Comparison of ENCODE assay signal across 1 cellular context in the genomic region with DNA sequence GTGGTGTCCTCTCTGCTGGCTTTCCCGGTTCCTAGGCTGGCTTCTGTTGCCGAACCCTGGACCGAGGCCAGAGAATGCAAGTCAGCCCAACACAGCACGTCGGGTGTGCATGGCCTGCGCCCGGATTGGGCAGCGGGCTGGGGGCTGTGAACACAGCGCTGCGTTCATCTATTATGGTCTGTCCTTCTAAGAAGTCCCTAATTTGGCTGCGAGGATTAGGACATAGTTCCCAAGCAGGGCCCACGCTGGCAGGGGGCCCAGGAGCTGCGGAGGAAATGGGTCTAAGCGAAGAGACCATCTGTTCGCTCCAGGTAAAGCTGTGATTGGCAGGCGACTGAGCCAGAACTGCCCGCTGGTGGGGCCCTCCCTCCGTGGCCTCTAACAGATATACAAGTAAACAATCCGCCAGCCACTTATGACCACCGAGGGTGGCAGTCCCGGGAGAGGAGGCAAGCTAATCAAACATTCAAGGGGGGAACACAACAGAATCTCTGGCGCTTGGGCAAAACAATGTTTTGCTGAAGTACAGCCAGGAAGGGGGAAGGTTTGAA.
TF ChIP-seq lines count a peak whose summit lies in the region.

No MANE protein-coding gene starts in this region.

TF ChIP-seq in HEK293, 187 proteins besides CTCF, POLR2A, EP300 and RAD21 (continued from another document and continues in another):
- TF ChIP-seq, protein P1, sequence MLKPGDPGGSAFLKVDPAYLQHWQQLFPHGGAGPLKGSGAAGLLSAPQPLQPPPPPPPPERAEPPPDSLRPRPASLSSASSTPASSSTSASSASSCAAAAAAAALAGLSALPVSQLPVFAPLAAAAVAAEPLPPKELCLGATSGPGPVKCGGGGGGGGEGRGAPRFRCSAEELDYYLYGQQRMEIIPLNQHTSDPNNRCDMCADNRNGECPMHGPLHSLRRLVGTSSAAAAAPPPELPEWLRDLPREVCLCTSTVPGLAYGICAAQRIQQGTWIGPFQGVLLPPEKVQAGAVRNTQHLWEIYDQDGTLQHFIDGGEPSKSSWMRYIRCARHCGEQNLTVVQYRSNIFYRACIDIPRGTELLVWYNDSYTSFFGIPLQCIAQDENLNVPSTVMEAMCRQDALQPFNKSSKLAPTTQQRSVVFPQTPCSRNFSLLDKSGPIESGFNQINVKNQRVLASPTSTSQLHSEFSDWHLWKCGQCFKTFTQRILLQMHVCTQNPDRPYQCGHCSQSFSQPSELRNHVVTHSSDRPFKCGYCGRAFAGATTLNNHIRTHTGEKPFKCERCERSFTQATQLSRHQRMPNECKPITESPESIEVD (tag by site-specific recombination; IDR thresholded peaks at IDR 0.05) = no peak; the same call in 1 of the 2 replicates
- TF ChIP-seq, protein P2, sequence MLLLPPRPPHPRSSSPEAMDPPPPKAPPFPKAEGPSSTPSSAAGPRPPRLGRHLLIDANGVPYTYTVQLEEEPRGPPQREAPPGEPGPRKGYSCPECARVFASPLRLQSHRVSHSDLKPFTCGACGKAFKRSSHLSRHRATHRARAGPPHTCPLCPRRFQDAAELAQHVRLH (tag by site-specific recombination; IDR thresholded peaks at IDR 0.05) = no peak
- TF ChIP-seq ZNF600 (tag by site-specific recombination; IDR thresholded peaks at IDR 0.05) (peak; percentile 95), ZNF792 (tag by site-specific recombination; IDR thresholded peaks at IDR 0.05) (no peak), ZNF768 (tag by site-specific recombination; IDR thresholded peaks at IDR 0.05) (no peak), ZNF341 (tag by site-specific recombination; IDR thresholded peaks at IDR 0.05; ENCODE audit: low read depth) (peak; percentile 96), ZNF23 (tag by site-specific recombination; IDR thresholded peaks at IDR 0.05; ENCODE audit: borderline replicate concordance) (no peak), ZNF654 (tag by site-specific recombination; IDR thresholded peaks at IDR 0.05; ENCODE audit: low read depth) (no peak), ZNF660 (tag by site-specific recombination; IDR thresholded peaks at IDR 0.05) (peak; percentile 29; the same call in 1 of the 2 replicates), ZEB2 (tag by site-specific recombination; IDR thresholded peaks at IDR 0.05) (peak; percentile 82), ZFP69B (tag by site-specific recombination; IDR thresholded peaks at IDR 0.05) (peak; percentile 98), ZNF501 (tag by site-specific recombination; IDR thresholded peaks at IDR 0.05) (no peak), HOXD13 (CRISPR knock-in tag; IDR thresholded peaks at IDR 0.05; ENCODE audit: borderline replicate concordance) (no peak), ZNF133 (tag by site-specific recombination; IDR thresholded peaks at IDR 0.05) (no peak), ZIC2 (tag by site-specific recombination; IDR thresholded peaks at IDR 0.05) (peak; percentile 98), ZNF837 (tag by site-specific recombination; IDR thresholded peaks at IDR 0.05) (no peak), ZNF2 (tag by site-specific recombination; IDR thresholded peaks at IDR 0.05) (no peak; the same call in 1 of the 2 replicates), ZNF16 (tag by site-specific recombination; IDR thresholded peaks at IDR 0.05; ENCODE audit: low read depth) (no peak), ZNF776 (tag by site-specific recombination; IDR thresholded peaks at IDR 0.05; ENCODE audit: borderline replicate concordance) (no peak), SP3 (tag by site-specific recombination; IDR thresholded peaks at IDR 0.05) (no peak), TRIM28 (IDR thresholded peaks at IDR 0.05; ENCODE audit: borderline replicate concordance, low read length) (no peak), IKZF3 (tag by site-specific recombination; IDR thresholded peaks at IDR 0.05) (peak; percentile 69; the same call in 1 of the 2 replicates), KLF7 (tag by site-specific recombination; IDR thresholded peaks at IDR 0.05; ENCODE audit: borderline replicate concordance) (no peak), ZNF394 (tag by site-specific recombination; IDR thresholded peaks at IDR 0.05; ENCODE audit: borderline replicate concordance) (no peak; the same call in 1 of the 2 replicates), ZNF433 (tag by site-specific recombination; IDR thresholded peaks at IDR 0.05; ENCODE audit: low read depth) (no peak), ZNF266 (tag by site-specific recombination; IDR thresholded peaks at IDR 0.05; ENCODE audit: low read depth) (no peak), ZNF214 (tag by site-specific recombination; IDR thresholded peaks at IDR 0.05; ENCODE audit: borderline replicate concordance) (no peak), MYNN (tag by site-specific recombination; IDR thresholded peaks at IDR 0.05; ENCODE audit: borderline replicate concordance) (no peak), ZNF610 (tag by site-specific recombination; IDR thresholded peaks at IDR 0.05; ENCODE audit: borderline replicate concordance) (no peak), ZNF114 (tag by site-specific recombination; IDR thresholded peaks at IDR 0.05) (no peak), ZNF76 (tag by site-specific recombination; IDR thresholded peaks at IDR 0.05; ENCODE audit: borderline replicate concordance, low read depth) (no peak), KLF10 (tag by site-specific recombination; IDR thresholded peaks at IDR 0.05) (0 out of 2 replicates have a peak, but pooled peaks have one; percentile 32), SCRT1 (tag by site-specific recombination; IDR thresholded peaks at IDR 0.05; ENCODE audit: borderline replicate concordance) (no peak), ZNF670 (tag by site-specific recombination; IDR thresholded peaks at IDR 0.05; ENCODE audit: low read depth) (no peak), ZBTB48 (tag by site-specific recombination; IDR thresholded peaks at IDR 0.05) (peak; percentile 89), ZNF19 (tag by site-specific recombination; IDR thresholded peaks at IDR 0.05; ENCODE audit: low read depth) (no peak), ZNF146 (tag by site-specific recombination; IDR thresholded peaks at IDR 0.05) (no peak), ZNF366 (tag by site-specific recombination; conservative IDR thresholded peaks at IDR 0.05) (peak; percentile 48; the same call in 1 of the 2 replicates), YY2 (tag by site-specific recombination; IDR thresholded peaks at IDR 0.05) (no peak)
- TF ChIP-seq, protein P3, sequence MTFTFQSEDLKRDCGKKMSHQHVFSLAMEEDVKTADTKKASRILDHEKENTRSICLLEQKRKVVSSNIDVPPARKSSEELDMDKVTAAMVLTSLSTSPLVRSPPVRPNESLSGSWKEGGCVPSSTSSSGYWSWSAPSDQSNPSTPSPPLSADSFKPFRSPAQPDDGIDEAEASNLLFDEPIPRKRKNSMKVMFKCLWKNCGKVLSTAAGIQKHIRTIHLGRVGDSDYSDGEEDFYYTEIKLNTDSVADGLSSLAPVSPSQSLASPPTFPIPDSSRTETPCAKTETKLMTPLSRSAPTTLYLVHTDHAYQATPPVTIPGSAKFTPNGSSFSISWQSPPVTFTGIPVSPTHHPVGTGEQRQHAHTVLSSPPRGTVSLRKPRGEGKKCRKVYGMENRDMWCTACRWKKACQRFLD (tag by site-specific recombination; IDR thresholded peaks at IDR 0.05) = no peak
- TF ChIP-seq, protein P4, sequence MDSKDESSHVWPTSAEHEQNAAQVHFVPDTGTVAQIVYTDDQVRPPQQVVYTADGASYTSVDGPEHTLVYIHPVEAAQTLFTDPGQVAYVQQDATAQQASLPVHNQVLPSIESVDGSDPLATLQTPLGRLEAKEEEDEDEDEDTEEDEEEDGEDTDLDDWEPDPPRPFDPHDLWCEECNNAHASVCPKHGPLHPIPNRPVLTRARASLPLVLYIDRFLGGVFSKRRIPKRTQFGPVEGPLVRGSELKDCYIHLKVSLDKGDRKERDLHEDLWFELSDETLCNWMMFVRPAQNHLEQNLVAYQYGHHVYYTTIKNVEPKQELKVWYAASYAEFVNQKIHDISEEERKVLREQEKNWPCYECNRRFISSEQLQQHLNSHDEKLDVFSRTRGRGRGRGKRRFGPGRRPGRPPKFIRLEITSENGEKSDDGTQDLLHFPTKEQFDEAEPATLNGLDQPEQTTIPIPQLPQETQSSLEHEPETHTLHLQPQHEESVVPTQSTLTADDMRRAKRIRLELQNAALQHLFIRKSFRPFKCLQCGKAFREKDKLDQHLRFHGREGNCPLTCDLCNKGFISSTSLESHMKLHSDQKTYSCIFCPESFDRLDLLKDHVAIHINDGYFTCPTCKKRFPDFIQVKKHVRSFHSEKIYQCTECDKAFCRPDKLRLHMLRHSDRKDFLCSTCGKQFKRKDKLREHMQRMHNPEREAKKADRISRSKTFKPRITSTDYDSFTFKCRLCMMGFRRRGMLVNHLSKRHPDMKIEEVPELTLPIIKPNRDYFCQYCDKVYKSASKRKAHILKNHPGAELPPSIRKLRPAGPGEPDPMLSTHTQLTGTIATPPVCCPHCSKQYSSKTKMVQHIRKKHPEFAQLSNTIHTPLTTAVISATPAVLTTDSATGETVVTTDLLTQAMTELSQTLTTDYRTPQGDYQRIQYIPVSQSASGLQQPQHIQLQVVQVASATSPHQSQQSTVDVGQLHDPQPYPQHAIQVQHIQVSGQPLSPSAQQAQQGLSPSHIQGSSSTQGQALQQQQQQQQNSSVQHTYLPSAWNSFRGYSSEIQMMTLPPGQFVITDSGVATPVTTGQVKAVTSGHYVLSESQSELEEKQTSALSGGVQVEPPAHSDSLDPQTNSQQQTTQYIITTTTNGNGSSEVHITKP (tag by site-specific recombination; IDR thresholded peaks at IDR 0.05) = peak; percentile 87
- TF ChIP-seq, protein P5, sequence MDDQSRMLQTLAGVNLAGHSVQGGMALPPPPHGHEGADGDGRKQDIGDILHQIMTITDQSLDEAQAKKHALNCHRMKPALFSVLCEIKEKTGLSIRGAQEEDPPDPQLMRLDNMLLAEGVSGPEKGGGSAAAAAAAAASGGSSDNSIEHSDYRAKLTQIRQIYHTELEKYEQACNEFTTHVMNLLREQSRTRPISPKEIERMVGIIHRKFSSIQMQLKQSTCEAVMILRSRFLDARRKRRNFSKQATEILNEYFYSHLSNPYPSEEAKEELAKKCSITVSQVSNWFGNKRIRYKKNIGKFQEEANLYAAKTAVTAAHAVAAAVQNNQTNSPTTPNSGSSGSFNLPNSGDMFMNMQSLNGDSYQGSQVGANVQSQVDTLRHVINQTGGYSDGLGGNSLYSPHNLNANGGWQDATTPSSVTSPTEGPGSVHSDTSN (CRISPR knock-in tag; IDR thresholded peaks at IDR 0.05) = no peak
- TF ChIP-seq, protein P6, sequence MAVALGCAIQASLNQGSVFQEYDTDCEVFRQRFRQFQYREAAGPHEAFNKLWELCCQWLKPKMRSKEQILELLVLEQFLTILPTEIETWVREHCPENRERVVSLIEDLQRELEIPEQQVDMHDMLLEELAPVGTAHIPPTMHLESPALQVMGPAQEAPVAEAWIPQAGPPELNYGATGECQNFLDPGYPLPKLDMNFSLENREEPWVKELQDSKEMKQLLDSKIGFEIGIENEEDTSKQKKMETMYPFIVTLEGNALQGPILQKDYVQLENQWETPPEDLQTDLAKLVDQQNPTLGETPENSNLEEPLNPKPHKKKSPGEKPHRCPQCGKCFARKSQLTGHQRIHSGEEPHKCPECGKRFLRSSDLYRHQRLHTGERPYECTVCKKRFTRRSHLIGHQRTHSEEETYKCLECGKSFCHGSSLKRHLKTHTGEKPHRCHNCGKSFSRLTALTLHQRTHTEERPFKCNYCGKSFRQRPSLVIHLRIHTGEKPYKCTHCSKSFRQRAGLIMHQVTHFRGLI (tag by site-specific recombination; IDR thresholded peaks at IDR 0.05) = peak; percentile 97
- TF ChIP-seq, protein P7, sequence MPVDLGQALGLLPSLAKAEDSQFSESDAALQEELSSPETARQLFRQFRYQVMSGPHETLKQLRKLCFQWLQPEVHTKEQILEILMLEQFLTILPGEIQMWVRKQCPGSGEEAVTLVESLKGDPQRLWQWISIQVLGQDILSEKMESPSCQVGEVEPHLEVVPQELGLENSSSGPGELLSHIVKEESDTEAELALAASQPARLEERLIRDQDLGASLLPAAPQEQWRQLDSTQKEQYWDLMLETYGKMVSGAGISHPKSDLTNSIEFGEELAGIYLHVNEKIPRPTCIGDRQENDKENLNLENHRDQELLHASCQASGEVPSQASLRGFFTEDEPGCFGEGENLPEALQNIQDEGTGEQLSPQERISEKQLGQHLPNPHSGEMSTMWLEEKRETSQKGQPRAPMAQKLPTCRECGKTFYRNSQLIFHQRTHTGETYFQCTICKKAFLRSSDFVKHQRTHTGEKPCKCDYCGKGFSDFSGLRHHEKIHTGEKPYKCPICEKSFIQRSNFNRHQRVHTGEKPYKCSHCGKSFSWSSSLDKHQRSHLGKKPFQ (tag by site-specific recombination; IDR thresholded peaks at IDR 0.05) = no peak
- TF ChIP-seq, protein P8, sequence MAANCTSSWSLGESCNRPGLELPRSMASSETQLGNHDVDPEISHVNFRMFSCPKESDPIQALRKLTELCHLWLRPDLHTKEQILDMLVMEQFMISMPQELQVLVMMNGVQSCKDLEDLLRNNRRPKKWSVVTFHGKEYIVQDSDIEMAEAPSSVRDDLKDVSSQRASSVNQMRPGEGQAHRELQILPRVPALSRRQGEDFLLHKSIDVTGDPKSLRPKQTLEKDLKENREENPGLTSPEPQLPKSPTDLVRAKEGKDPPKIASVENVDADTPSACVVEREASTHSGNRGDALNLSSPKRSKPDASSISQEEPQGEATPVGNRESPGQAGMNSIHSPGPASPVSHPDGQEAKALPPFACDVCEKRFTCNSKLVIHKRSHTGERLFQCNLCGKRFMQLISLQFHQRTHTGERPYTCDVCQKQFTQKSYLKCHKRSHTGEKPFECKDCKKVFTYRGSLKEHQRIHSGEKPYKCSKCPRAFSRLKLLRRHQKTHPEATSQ (tag by site-specific recombination; IDR thresholded peaks at IDR 0.05) = no peak
- TF ChIP-seq, protein P9, sequence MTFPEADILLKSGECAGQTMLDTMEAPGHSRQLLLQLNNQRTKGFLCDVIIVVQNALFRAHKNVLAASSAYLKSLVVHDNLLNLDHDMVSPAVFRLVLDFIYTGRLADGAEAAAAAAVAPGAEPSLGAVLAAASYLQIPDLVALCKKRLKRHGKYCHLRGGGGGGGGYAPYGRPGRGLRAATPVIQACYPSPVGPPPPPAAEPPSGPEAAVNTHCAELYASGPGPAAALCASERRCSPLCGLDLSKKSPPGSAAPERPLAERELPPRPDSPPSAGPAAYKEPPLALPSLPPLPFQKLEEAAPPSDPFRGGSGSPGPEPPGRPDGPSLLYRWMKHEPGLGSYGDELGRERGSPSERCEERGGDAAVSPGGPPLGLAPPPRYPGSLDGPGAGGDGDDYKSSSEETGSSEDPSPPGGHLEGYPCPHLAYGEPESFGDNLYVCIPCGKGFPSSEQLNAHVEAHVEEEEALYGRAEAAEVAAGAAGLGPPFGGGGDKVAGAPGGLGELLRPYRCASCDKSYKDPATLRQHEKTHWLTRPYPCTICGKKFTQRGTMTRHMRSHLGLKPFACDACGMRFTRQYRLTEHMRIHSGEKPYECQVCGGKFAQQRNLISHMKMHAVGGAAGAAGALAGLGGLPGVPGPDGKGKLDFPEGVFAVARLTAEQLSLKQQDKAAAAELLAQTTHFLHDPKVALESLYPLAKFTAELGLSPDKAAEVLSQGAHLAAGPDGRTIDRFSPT (tag by site-specific recombination; IDR thresholded peaks at IDR 0.05) = 0 out of 2 replicates have a peak, but pooled peaks have one; percentile 44
